In the genomic region with DNA sequence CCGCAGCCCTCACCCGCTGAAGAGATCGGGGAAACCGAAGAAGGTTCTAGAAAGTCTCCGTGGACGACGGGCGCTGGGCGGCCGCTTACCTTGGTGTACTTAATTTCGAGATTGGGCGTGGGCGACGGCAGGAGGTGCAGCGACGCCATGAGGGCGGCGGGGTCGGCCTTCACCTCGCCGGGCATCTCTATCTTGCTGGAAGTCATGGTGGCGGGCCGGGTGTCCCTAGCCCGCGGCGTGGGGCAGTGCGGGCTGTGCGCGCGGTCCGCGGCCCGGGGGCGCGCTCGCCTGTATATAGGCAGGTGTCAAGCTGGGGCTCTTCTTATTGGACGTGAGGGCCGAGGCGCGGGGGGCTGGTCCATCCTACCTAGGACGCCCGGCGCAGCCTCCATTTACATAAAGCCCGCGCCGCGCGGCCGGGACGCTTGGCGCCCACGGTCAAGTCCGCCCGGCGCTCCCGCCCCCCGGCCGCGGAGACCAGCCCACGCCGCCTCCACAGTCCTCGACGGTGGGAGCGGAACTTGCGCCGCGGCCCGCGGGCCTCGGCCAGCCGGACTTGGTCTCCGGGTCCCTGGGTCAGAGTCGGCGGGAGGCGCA, we compare ENCODE assay signal across 9 cellular contexts. TPM values are rescaled to one million over a fixed set of nuclear protein-coding genes. Genes with fewer than 3 reads are reported as not detected.
DNase-seq lines count a peak whose midpoint lies in the region; ATAC-seq, FAIRE-seq and TF ChIP-seq lines count a peak whose summit lies in the region.
"Had no signal": no experiment of that assay in that cellular context is flagged by ENCODE, and none has a peak within 500 bp of the region (broad histone marks: within the 10 kb centered on the region; RNA-seq: fewer than 3 reads in every experiment).

A gene (minus strand): TSS at position 267 of the 597 bp plus-strand sequence. CDS start 61 bp downstream, at position 206.

- DNase-seq in DMS53 (lab: John Stamatoyannopoulos, UW) (peak; percentile 43), DMS53 treated with DMSO at 0.1 percent for 48 hours (lab: John Stamatoyannopoulos, UW; ENCODE audit: unreplicated experiment) (no peak), K562 (ENCODE audit: extremely low read depth in 1 of 4, low spot score in 3 of 4) (peak; percentile 74 to 95 (median 82)), kidney (peak; percentile 90), smooth muscle cell (lab: John Stamatoyannopoulos, UW; ENCODE audit: unreplicated experiment) (no peak), H54 (ENCODE audit: insufficient read length, low spot score) (no peak), HK-2 (ENCODE audit: unreplicated experiment) (no peak)

- peak; percentile 84 for ATAC-seq in K562
- ATAC-seq in GM19023 (IDR thresholded peaks at IDR 0.05; ENCODE audit: unreplicated experiment): no peak

- no peaks in the 10 kb centered on the region for H3F3A ChIP-seq in smooth muscle cell (ENCODE audit: low read depth)

- H3K4me2 ChIP-seq in K562 (ENCODE audit: insufficient read depth, low read length) (peak within 1 kb of the TSS; percentile 86), smooth muscle cell (peak within 1 kb of the TSS; percentile 95)

- intact Hi-C loops in K562 (cut with micrococcal nuclease) (loop anchor here (1.0 to 10.0 kb wide), 4 partner anchors 98 to 401 kb away; no protein-coding TSS in a partner anchor), kidney (cut with DNase I) (loop anchor here (10.0 kb wide), 1 partner anchor 201 kb away; no protein-coding TSS in a partner anchor)

- peak within 1 kb of the TSS; percentile 89 for H3K4me3 ChIP-seq in K562
- H3K4me3 ChIP-seq in kidney (ENCODE audit: low read length in 2 of 2): peak within 1 kb of the TSS; percentile 36 to 61
- peak within 1 kb of the TSS; percentile 55 for H3K4me3 ChIP-seq in smooth muscle cell

- H3K4me1 ChIP-seq in K562 (replicated peaks in 1 of 2; ENCODE audit: control insufficient read depth in 2 of 2, insufficient read depth in 2 of 2, low read length in 2 of 2) (peaks cover 17% of the 10 kb centered on the region in 2 experiments), kidney (ENCODE audit: control insufficient read depth in 1 of 2, insufficient read depth in 1 of 2, low read depth in 1 of 2, low read length in 2 of 2) (peaks cover 0 to 2% of the 10 kb centered on the region in 2 donors), smooth muscle cell (ENCODE audit: low read depth) (peaks cover 15% of the 10 kb centered on the region)

- no peak for TF ChIP-seq EP300 in K562 (IDR thresholded peaks at IDR 0.05; ENCODE audit: low read length)

- H3K9me1 ChIP-seq in K562 (ENCODE audit: control insufficient read depth, insufficient read depth, low read length): no peaks in the 10 kb centered on the region

- H3K9me3 ChIP-seq in K562 (replicated peaks; ENCODE audit: control insufficient read depth, insufficient read depth, low read depth, low read length) (no peaks in the 10 kb centered on the region), kidney (ENCODE audit: control insufficient read depth in 1 of 2, low read length in 2 of 2) (no peaks in the 10 kb centered on the region), smooth muscle cell (replicated peaks; ENCODE audit: low read depth) (no peaks in the 10 kb centered on the region)

- TF ChIP-seq CTCF in K562 (IDR thresholded peaks at IDR 0.05 in 2 of 3, conservative IDR thresholded peaks at IDR 0.05 in 1 of 3; ENCODE audit: insufficient read depth in 2 of 3, low read depth in 1 of 3, low read length in 3 of 3) (peak in 1 of 3 experiments; percentile 3; a peak in 1 of 6 replicates), kidney (IDR thresholded peaks at IDR 0.05; ENCODE audit: borderline replicate concordance, extremely low read depth, insufficient read depth) (no peak), smooth muscle cell (IDR thresholded peaks at IDR 0.05; ENCODE audit: borderline replicate concordance, insufficient read depth, poor library complexity, severe bottlenecking) (no peak)

- peaks cover 11% of the 10 kb centered on the region; the same call in 1 of the 3 replicates for H3K36me3 ChIP-seq in K562 (ENCODE audit: control insufficient read depth, insufficient read depth, low read length)
- H3K36me3 ChIP-seq in kidney (ENCODE audit: control insufficient read depth in 1 of 2, insufficient read depth in 2 of 2, low read length in 2 of 2): no peaks in the 10 kb centered on the region
- H3K36me3 ChIP-seq in smooth muscle cell (ENCODE audit: low read depth): no peaks in the 10 kb centered on the region

- H4K20me1 ChIP-seq in K562 (replicated peaks; ENCODE audit: control insufficient read depth, insufficient read depth, low read length) (no peaks in the 10 kb centered on the region), smooth muscle cell (ENCODE audit: low read depth) (no peaks in the 10 kb centered on the region)

- BruUV-seq in K562 (replicated peaks; lab: Mats Ljungman, UMichigan): no TSS peak

- POLR2A ChIA-PET in K562 (lab: Yijun Ruan, JAX): interaction anchor here (0.5 to 1.1 kb wide), 5 partner anchors 15 to 1672 kb away, joined by 3 to 5 read pairs (median 4); no protein-coding TSS in a partner anchor

- H3K9ac ChIP-seq in K562 (ENCODE audit: insufficient read depth in 1 of 2, low read depth in 2 of 2, low read length in 2 of 2): peak within 1 kb of the TSS; percentile 88 to 98
- H3K9ac ChIP-seq in kidney (ENCODE audit: low read length in 2 of 2): peak within 1 kb of the TSS; percentile 38 to 48
- H3K9ac ChIP-seq in smooth muscle cell (ENCODE audit: low read depth): no peak within 1 kb of the TSS

- FAIRE-seq in K562 (lab: Jason Lieb, UNC) (no peak), kidney (lab: Jason Lieb, UNC) (no peak), H54 (lab: Jason Lieb, UNC) (no peak)
- FAIRE-seq: A204.1 had no signal

- in situ Hi-C loops in K562 (cut with MboI): loop anchor here (5.0 to 25.0 kb wide), 3 partner anchors 198 to 503 kb away; no protein-coding TSS in a partner anchor

- CTCF ChIA-PET in K562 (lab: Yijun Ruan, JAX; ENCODE audit: low intra/inter-chr PET ratio): interaction anchor here (0.9 to 1.5 kb wide), 3 partner anchors 95 to 314 kb away, joined by 3 read pairs; no protein-coding TSS in a partner anchor

- TF ChIP-seq POLR2A in K562 (conservative IDR thresholded peaks at IDR 0.05) (peak; percentile 80), H54 (IDR thresholded peaks at IDR 0.05; ENCODE audit: low read depth, low read length) (no peak)

- peak within 1 kb of the TSS; percentile 94 for H2AFZ ChIP-seq in K562 (ENCODE audit: low read depth, low read length)
- peak within 1 kb of the TSS; percentile 87 for H2AFZ ChIP-seq in smooth muscle cell (ENCODE audit: low read depth)

- H3K27ac ChIP-seq in K562 (ENCODE audit: extremely low read depth, low read depth, low read length) (peak within 1 kb of the TSS; percentile 82), kidney (ENCODE audit: low read depth in 2 of 2, low read length in 2 of 2) (peak within 1 kb of the TSS; percentile 79 to 84), smooth muscle cell (ENCODE audit: low read depth) (no peak within 1 kb of the TSS)

- TF ChIP-seq RAD21 in K562 (CRISPR knock-in tag; conservative IDR thresholded peaks at IDR 0.05 in 1 of 2, IDR thresholded peaks at IDR 0.05 in 1 of 2): no peak

- WGBS in K562 (ENCODE audit: insufficient coverage, low coverage, missing lambda C conversion rate): under 1% methylated on average over 43 of the region's 75 CpGs
- 6% methylated on average over 63 of the region's 75 CpGs for WGBS in smooth muscle cell (ENCODE audit: low lambda C conversion rate)

- H3K79me2 ChIP-seq in K562 (ENCODE audit: control insufficient read depth, insufficient read depth, low read length) (peaks cover 56% of the 10 kb centered on the region), smooth muscle cell (ENCODE audit: low read depth) (no peaks in the 10 kb centered on the region)

- H3K27me3 ChIP-seq in K562 (ENCODE audit: control insufficient read depth in 2 of 2, insufficient read depth in 2 of 2, low read length in 2 of 2) (no peaks in the 10 kb centered on the region), smooth muscle cell (ENCODE audit: low read depth) (peaks cover 68% of the 10 kb centered on the region)

TF ChIP-seq in K562, 482 proteins besides CTCF, POLR2A, EP300 and RAD21 (continues in another document):
- TF ChIP-seq CBX2 (IDR thresholded peaks at IDR 0.05; ENCODE audit: insufficient read depth, low read length, poor library complexity, severe bottlenecking) (no peak), NCOA6 (IDR thresholded peaks at IDR 0.05) (peak; percentile 83), CTBP1 (IDR thresholded peaks at IDR 0.05; ENCODE audit: borderline replicate concordance) (peak; percentile 83), MED1 (CRISPR knock-in tag; IDR thresholded peaks at IDR 0.05; ENCODE audit: borderline replicate concordance) (0 out of 2 replicates have a peak, but pooled peaks have one; percentile 22)

RNA-seq across cellular contexts. Expression of the gene that starts here (rescaled TPM):
- 198 and 216 TPM in 2 replicates for total RNA-seq in K562 (2011; cell fraction: chromatin; rRNA removed; ENCODE audit: low replicate concordance)
- 93.6 and 103 TPM in 2 replicates for total RNA-seq in K562 (2011; cell fraction: nucleolus; rRNA removed)
- total RNA-seq in K562 (2011; cell fraction: nucleoplasm; rRNA removed): 137 and 198 TPM in 2 replicates
- total RNA-seq in K562 (2014; rRNA removed) (231 and 291 TPM in 2 replicates), K562 (2014; rRNA removed; fragmentation: Illumina TruSeq; extraction: Trizol) (333 and 354 TPM in 2 replicates), K562 (2015; rRNA removed; fragmentation: Illumina TruSeq; extraction: Trizol) (328 and 338 TPM in 2 replicates), K562 (2021) (393 and 398 TPM in 2 replicates), kidney (113 TPM), smooth muscle cell (0.22 and 2.9 TPM in 2 replicates)
- polyA plus RNA-seq in K562 (2011; rRNA removed) (357 and 368 TPM in 2 replicates), K562 (2014; fragmentation: Illumina TruSeq; extraction: Trizol) (310 and 328 TPM in 2 replicates), K562 (2014; fragmentation: Nextera tagmentation; extraction: Ambion mirVana) (100 to 1,000 TPM; 115 to 185 TPM), K562 (2014; rRNA removed) (347 and 404 TPM in 2 replicates), kidney (ENCODE audit: insufficient read depth, low read depth, low replicate concordance) (24.4 TPM), smooth muscle cell (0.49 TPM in 1 of 2 replicates, not detected in the other)
- polyA plus RNA-seq in K562 (2011; cell fraction: cytosol; rRNA removed): 230 and 238 TPM in 2 replicates
- polyA plus RNA-seq in K562 (2011; cell fraction: nucleus; rRNA removed): 194 and 196 TPM in 2 replicates
- 303 and 340 TPM in 2 replicates for polyA plus RNA-seq in K562 (2012)
- 402 and 407 TPM in 2 replicates for polyA minus RNA-seq in K562 (2011; rRNA and poly(A)+ RNA removed)
- 228 and 368 TPM in 2 replicates for polyA minus RNA-seq in K562 (2011; cell fraction: cytosol; rRNA and poly(A)+ RNA removed)
- 133 and 189 TPM in 2 replicates for polyA minus RNA-seq in K562 (2011; cell fraction: nucleus; rRNA and poly(A)+ RNA removed)

Comparison
In these comparisons a context has a peak if more than half of its experiments do, and no peak if none do; other contexts are left out.
1. RNA of the gene that starts here (total RNA-seq): 93.6 to 398 TPM in K562 and 113 TPM in kidney (single experiment); 0.22 to 2.9 TPM in smooth muscle cell; every median in the first group is over 10 times any median in the second.
2. RNA of the gene that starts here (polyA plus RNA-seq): 115 to 404 TPM in K562 and 24.4 TPM in kidney (single experiment); 0.49 TPM in smooth muscle cell; every median in the first group is over 10 times any median in the second.
3. DNase-seq: peak in DMS53 (single experiment), K562 (4 of 4) and kidney (single experiment); none in DMS53 treated with DMSO at 0.1 percent for 48 hours (single experiment), smooth muscle cell (single experiment), H54 (single experiment) and HK-2 (single experiment).
4. Peak in every context shown above with its lines, with median percentiles within 50 percentile points of each other: H3K4me3 ChIP-seq.